ENCODE assay signal across 2 cellular contexts in genomic region chr10:110181911-110182310, GRCh38.
TF ChIP-seq lines count a peak whose summit lies in the region.

No MANE protein-coding gene starts in this region.

TF ChIP-seq in HEK293, 187 proteins besides CTCF, POLR2A, EP300 and RAD21:
- TF ChIP-seq ZNF776 (tag by site-specific recombination; IDR thresholded peaks at IDR 0.05; ENCODE audit: borderline replicate concordance), result no peak
- 0 out of 2 replicates have a peak, but pooled peaks have one; percentile 11 for TF ChIP-seq ZNF664 (tag by site-specific recombination; IDR thresholded peaks at IDR 0.05)
- no peak for TF ChIP-seq ZNF404 (tag by site-specific recombination; IDR thresholded peaks at IDR 0.05)
- TF ChIP-seq ZFP41 (tag by site-specific recombination; IDR thresholded peaks at IDR 0.05; ENCODE audit: borderline replicate concordance), result no peak

TF ChIP-seq in H1, 55 proteins besides CTCF, POLR2A, EP300 and RAD21:
- TF ChIP-seq YY1 (IDR thresholded peaks at IDR 0.05; ENCODE audit: low read depth, low read length), result no peak
- TF ChIP-seq CHD1 (IDR thresholded peaks at IDR 0.05; ENCODE audit: low read depth, low read length), result no peak
- TF ChIP-seq CEBPB (IDR thresholded peaks at IDR 0.05; ENCODE audit: low read depth, low read length), result no peak
- TF ChIP-seq CBX5 (IDR thresholded peaks at IDR 0.05; ENCODE audit: low read depth, low read length), result no peak
- TF ChIP-seq CBX8 (IDR thresholded peaks at IDR 0.05; ENCODE audit: borderline replicate concordance, low read depth, low read length), result no peak
- TF ChIP-seq JUN (IDR thresholded peaks at IDR 0.05; ENCODE audit: low read depth, low read length), result no peak
- no peak for TF ChIP-seq KDM4A (IDR thresholded peaks at IDR 0.05; ENCODE audit: low read depth, low read length, severe bottlenecking)
- no peak for TF ChIP-seq RXRA (IDR thresholded peaks at IDR 0.05; ENCODE audit: insufficient read depth, low read depth, low read length)
- TF ChIP-seq TEAD4 (IDR thresholded peaks at IDR 0.05; ENCODE audit: low read depth, low read length), result no peak
- no peak for TF ChIP-seq TBP (IDR thresholded peaks at IDR 0.05; ENCODE audit: low read depth, low read length)
- no peak for TF ChIP-seq TCF12 (IDR thresholded peaks at IDR 0.05; ENCODE audit: low read depth, low read length)
- TF ChIP-seq RFX5 (IDR thresholded peaks at IDR 0.05; ENCODE audit: borderline replicate concordance, low read depth, low read length), result no peak
- TF ChIP-seq SAP30 (IDR thresholded peaks at IDR 0.05; ENCODE audit: insufficient read depth, insufficient replicate concordance, low read length), result no peak
- TF ChIP-seq GABPA (IDR thresholded peaks at IDR 0.05; ENCODE audit: borderline replicate concordance, insufficient read depth, low read length), result no peak
- no peak for TF ChIP-seq GTF2F1 (IDR thresholded peaks at IDR 0.05; ENCODE audit: borderline replicate concordance, low read depth, low read length)
- no peak for TF ChIP-seq CHD7 (IDR thresholded peaks at IDR 0.05; ENCODE audit: insufficient replicate concordance, low read length)
- TF ChIP-seq SIN3A (conservative IDR thresholded peaks at IDR 0.05 in 1 of 2, IDR thresholded peaks at IDR 0.05 in 1 of 2; ENCODE audit: low read depth in 1 of 2, low read length in 2 of 2), result no peak
- no peak for TF ChIP-seq SP1 (IDR thresholded peaks at IDR 0.05; ENCODE audit: low read depth, low read length)
TF ChIP-seq in H1: peak in this region for 0.
